Comparison of ENCODE assay signal across 15 cellular contexts in the genomic region with DNA sequence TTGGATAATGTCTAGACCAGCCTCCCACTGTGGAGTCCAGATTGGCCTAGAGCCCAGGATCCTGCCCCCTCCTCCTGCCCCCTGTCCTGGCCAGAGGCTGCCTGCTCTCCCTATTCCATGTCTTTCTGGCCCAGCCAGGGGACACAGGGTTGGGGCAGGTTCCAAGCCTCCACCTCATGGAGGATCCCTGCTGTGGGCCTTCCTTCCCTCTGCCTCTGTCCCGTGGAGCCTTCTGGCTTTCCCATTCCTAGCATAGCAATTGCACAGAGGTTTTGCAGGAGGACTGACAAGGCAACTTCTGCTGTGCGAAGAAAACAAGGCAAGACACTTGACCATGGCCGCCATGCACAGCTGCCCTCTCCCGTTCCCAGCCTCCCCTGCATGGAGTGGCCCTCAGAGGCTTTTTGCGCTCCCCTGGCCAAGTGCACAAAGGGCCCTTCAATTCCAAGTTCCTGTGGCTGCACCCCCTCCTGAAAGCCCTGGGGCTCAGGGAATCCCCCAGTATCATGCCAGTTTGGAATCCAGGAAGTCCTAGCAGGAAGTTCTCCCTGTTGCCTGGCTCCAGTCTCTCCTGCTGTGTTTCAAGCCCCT. TPM values are rescaled to one million over a fixed set of nuclear protein-coding genes. Genes with fewer than 3 reads are reported as not detected.
DNase-seq lines count a peak whose midpoint lies in the region; ATAC-seq and TF ChIP-seq lines count a peak whose summit lies in the region.
"Had no signal": no experiment of that assay in that cellular context is flagged by ENCODE, and none has a peak within 500 bp of the region (broad histone marks: within the 10 kb centered on the region; RNA-seq: fewer than 3 reads in every experiment).

No MANE protein-coding gene starts in this region.

- no peak overlapping the region for H3K4me3 ChIP-seq in breast epithelium
- no peak overlapping the region for H3K4me3 ChIP-seq in mesendoderm (ENCODE audit: low read length)
- H3K4me3 ChIP-seq in transverse colon: no peak overlapping the region

- no peak overlapping the region for H4K5ac ChIP-seq in mesendoderm (ENCODE audit: low read length)

- no peak for TF ChIP-seq EP300 in transverse colon (IDR thresholded peaks at IDR 0.05; ENCODE audit: low read depth)

- H3K79me1 ChIP-seq in mesendoderm (ENCODE audit: low read length): no peaks in the 10 kb centered on the region

- peak overlapping the region; percentile 53 for H3K56ac ChIP-seq in mesendoderm (ENCODE audit: low read length)

- peak overlapping the region; percentile 45 for H3K23ac ChIP-seq in mesendoderm (ENCODE audit: low read length)

- in situ Hi-C loops in transverse colon (cut with MboI; ENCODE audit: low pct_ligation_motif_present in 1 of 4, low pct_unique_long_range_greater_than_20kb in 1 of 4, low sequenced_read_pairs in 3 of 4): loop anchor here (10.0 kb wide), 3 partner anchors 725 to 825 kb away; no protein-coding TSS in a partner anchor

- WGBS in mesendoderm (ENCODE audit: extremely low coverage, insufficient coverage, low lambda C conversion rate): no CpG with 5 or more reads among the region's 5 CpGs
- 71% methylated on average over 5 of the region's 5 CpGs; no CpG with 5 or more reads in 1 of the 2 donors for WGBS in transverse colon (ENCODE audit: low coverage in 1 of 2), 2 donors

- no peak overlapping the region for H4K8ac ChIP-seq in mesendoderm (ENCODE audit: low read depth, low read length)

- no peaks in the 10 kb centered on the region for H3K36me3 ChIP-seq in breast epithelium
- no peaks in the 10 kb centered on the region for H3K36me3 ChIP-seq in mesendoderm (ENCODE audit: control insufficient read depth, insufficient read depth, low read length)
- no peaks in the 10 kb centered on the region for H3K36me3 ChIP-seq in transverse colon

- peaks cover 15 to 57% of the 10 kb centered on the region in 2 donors for H3K4me1 ChIP-seq in breast epithelium
- peaks cover 2% of the 10 kb centered on the region for H3K4me1 ChIP-seq in mesendoderm (ENCODE audit: control insufficient read depth, low read depth, low read length)
- peaks cover 44 to 73% (median 55%) of the 10 kb centered on the region in 4 donors for H3K4me1 ChIP-seq in transverse colon
- H3K4me1 ChIP-seq: parathyroid adenoma had no signal

- intact Hi-C loops in breast epithelium (cut with DNase I; ENCODE audit: low total_unique reads): loop anchor here (5.0 to 10.0 kb wide), 2 partner anchors 65 to 723 kb away; no protein-coding TSS in a partner anchor
- intact Hi-C loops in transverse colon (cut with DNase I; ENCODE audit: low total_unique reads): loop anchor here (10.0 kb wide), 1 partner anchor 125 kb away; the partner anchor contains the start of gene KRT86

- DNase-seq in DMS 273 (lab: John Stamatoyannopoulos, UW; ENCODE audit: unreplicated experiment) (peak; percentile 21), DMS 273 treated with DMSO at 0.1 percent for 48 hours (lab: John Stamatoyannopoulos, UW) (no peak), breast epithelium (ENCODE audit: low spot score in 2 of 2) (no peak), mesendoderm (peak; percentile 69), transverse colon (no peak), SHP77 (lab: John Stamatoyannopoulos, UW) (no peak)
- DNase-seq: NCI-H1105; NCI-H524 treated with DMSO at 0.1 percent for 48 hours; stimulated activated CD4-positive, alpha-beta T cell treated with anti-CD3 and anti-CD28 coated beads, Interleukin-4, amount 100 ng/mL, for 4 hours; stimulated activated naive CD8-positive, alpha-beta T cell treated with anti-CD3 and anti-CD28 coated beads, Interleukin-15, amount 100 ng/mL, for 72 hours had no signal

- H3K4ac ChIP-seq in mesendoderm (ENCODE audit: low read depth, low read length): no peak overlapping the region

- no peak overlapping the region for H3K4me2 ChIP-seq in mesendoderm (ENCODE audit: low read length)

- H3K9me3 ChIP-seq in breast epithelium (no peaks in the 10 kb centered on the region), transverse colon (no peaks in the 10 kb centered on the region)

- no peak overlapping the region for H3K18ac ChIP-seq in mesendoderm (ENCODE audit: low read length)

- no peak overlapping the region for H3K9ac ChIP-seq in mesendoderm (ENCODE audit: low read length)
- H3K9ac ChIP-seq: parathyroid adenoma had no signal

- no peak for ATAC-seq in GM18517 (IDR thresholded peaks at IDR 0.05; ENCODE audit: unreplicated experiment)
- ATAC-seq in HG03342 (IDR thresholded peaks at IDR 0.05; ENCODE audit: unreplicated experiment): no peak
- ATAC-seq: activated CD4-positive, CD25-positive, alpha-beta regulatory T cell treated with anti-CD3 and anti-CD28 coated beads, Interleukin-2, amount 50 U/mL, for 24 hours; stimulated activated naive CD8-positive, alpha-beta T cell treated with anti-CD3 and anti-CD28 coated beads, Interleukin-15, amount 100 ng/mL, for 72 hours had no signal

- no peak overlapping the region for H2BK15ac ChIP-seq in mesendoderm (replicated peaks; ENCODE audit: low read depth)

- H3K27ac ChIP-seq in breast epithelium: peak overlapping the region; percentile 100
- H3K27ac ChIP-seq in mesendoderm (ENCODE audit: low read depth, low read length): no peak overlapping the region
- H3K27ac ChIP-seq in transverse colon: peak overlapping the region; percentile 83 to 93 (median 88)
- H3K27ac ChIP-seq: parathyroid adenoma had no signal

- no peak overlapping the region for H2AK5ac ChIP-seq in mesendoderm (ENCODE audit: low read length)

- H2BK5ac ChIP-seq in mesendoderm (ENCODE audit: low read length): no peak overlapping the region

- no peak for TF ChIP-seq POLR2A in breast epithelium (IDR thresholded peaks at IDR 0.05)
- no peak for TF ChIP-seq POLR2A in transverse colon (IDR thresholded peaks at IDR 0.05)

- no peaks in the 10 kb centered on the region for H3K79me2 ChIP-seq in mesendoderm (ENCODE audit: control insufficient read depth, insufficient read depth, low read length)
- H3K79me2 ChIP-seq: parathyroid adenoma had no signal

- H3K27me3 ChIP-seq in breast epithelium (no peaks in the 10 kb centered on the region), mesendoderm (ENCODE audit: insufficient read depth, low read length, poor library complexity) (no peaks in the 10 kb centered on the region), transverse colon (peaks cover 4% of the 10 kb centered on the region)

- TF ChIP-seq CTCF in breast epithelium (IDR thresholded peaks at IDR 0.05): no peak
- no peak for TF ChIP-seq CTCF in transverse colon (IDR thresholded peaks at IDR 0.05)

- H2BK120ac ChIP-seq in mesendoderm (ENCODE audit: low read depth, low read length): no peak overlapping the region

RNA-seq across cellular contexts. Expression of gene KRT80, which starts 42.1 kb away (rescaled TPM):
- total RNA-seq in breast epithelium (1 to 10 TPM in 2 of 3 donors, not detected in 1; 2.9 to 9.8 TPM), transverse colon (under 1 TPM in 1 of 4 donors, not detected in 3; 0.14 TPM)
- 0.21 TPM for polyA plus RNA-seq in mesendoderm (2013, experiment 1 of 2)
- polyA plus RNA-seq in mesendoderm (2013, experiment 2 of 2): 0.24 TPM
- total RNA-seq: frontal cortex had no signal

Comparison
In these comparisons a context has a peak if more than half of its experiments do, and no peak if none do; other contexts are left out.
1. DNase-seq: peak in DMS 273 (single experiment) and mesendoderm (single experiment); none in DMS 273 treated with DMSO at 0.1 percent for 48 hours (single experiment), breast epithelium (0 of 2), transverse colon (single experiment) and SHP77 (0 of 2).